ENCODE assay signal across 13 cellular contexts in the genomic region with DNA sequence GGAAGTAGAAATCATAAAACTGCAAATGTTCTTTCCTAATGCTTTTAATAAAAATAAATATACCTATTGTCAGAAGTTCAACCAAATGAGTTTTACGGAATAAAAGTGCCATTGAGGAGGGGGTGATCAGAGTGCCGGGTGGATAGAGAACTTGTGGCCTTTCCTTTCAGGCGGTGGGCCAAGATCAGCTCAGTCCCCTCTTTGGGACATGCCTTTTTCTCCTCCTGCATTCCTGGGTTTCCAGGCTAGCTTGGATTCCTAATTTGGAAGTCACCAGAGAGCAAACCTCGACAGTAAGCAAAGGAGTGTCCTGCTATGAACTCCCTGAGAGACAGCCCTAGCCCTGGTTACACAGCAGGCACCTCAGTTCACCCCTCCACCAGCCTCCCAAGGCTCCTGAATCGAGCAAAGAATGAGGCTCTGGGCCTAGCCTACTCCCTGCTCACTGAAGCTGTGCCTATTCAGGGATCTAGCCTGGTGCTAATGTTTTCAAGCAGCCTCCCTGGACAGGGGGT.
A peak's percentile ranks its signal among the peaks of the same experiment; 100 is the strongest.
DNase-seq lines count a peak whose midpoint lies in the region; ATAC-seq and TF ChIP-seq lines count a peak whose summit lies in the region.
"Had no signal": no experiment of that assay in that cellular context is flagged by ENCODE, and none has a peak within 500 bp of the region (broad histone marks: within the 10 kb centered on the region; RNA-seq: fewer than 3 reads in every experiment).

No MANE protein-coding gene starts in this region.

- peaks cover 40% of the 10 kb centered on the region for H3K27me3 Mint-ChIP-seq in activated T-cell treated with anti-CD3 and anti-CD28 coated beads, Interleukin-2, amount 50 U/mL, for 72 hours (ENCODE audit: low read depth)

- no peak for TF ChIP-seq POLR2A in sigmoid colon (IDR thresholded peaks at IDR 0.05)

- H3K27ac Mint-ChIP-seq in activated T-cell treated with anti-CD3 and anti-CD28 coated beads, Interleukin-2, amount 50 U/mL, for 72 hours: no peak overlapping the region

- peaks cover 0 to 13% (median 4%) of the 10 kb centered on the region in 11 donors for H3K9me3 ChIP-seq in heart right ventricle
- H3K9me3 ChIP-seq in sigmoid colon: no peaks in the 10 kb centered on the region

- H3K4me1 Mint-ChIP-seq in activated T-cell treated with anti-CD3 and anti-CD28 coated beads, Interleukin-2, amount 50 U/mL, for 72 hours (ENCODE audit: low read depth): peaks cover 15% of the 10 kb centered on the region

- H3K4me3 ChIP-seq in heart right ventricle: no peak overlapping the region
- H3K4me3 ChIP-seq in sigmoid colon: no peak overlapping the region

- H3K36me3 ChIP-seq in heart right ventricle (no peaks in the 10 kb centered on the region), sigmoid colon (no peaks in the 10 kb centered on the region)

- ATAC-seq in heart right ventricle (peak; percentile 35 to 72 (median 66)), GM21447 (IDR thresholded peaks at IDR 0.05; ENCODE audit: unreplicated experiment) (no peak)
- no peak for ATAC-seq in activated T-cell treated with anti-CD3 and anti-CD28 coated beads, Interleukin-2, amount 50 U/mL, for 72 hours (replicated peaks in 1 of 2)
- ATAC-seq: naive thymus-derived CD8-positive, alpha-beta T cell had no signal

- peaks cover 14 to 59% (median 44%) of the 10 kb centered on the region in 9 donors for H3K4me1 ChIP-seq in heart right ventricle
- H3K4me1 ChIP-seq in sigmoid colon: peaks cover 0 to 62% (median 45%) of the 10 kb centered on the region in 4 donors

- H3K27me3 ChIP-seq in heart right ventricle: no peaks in the 10 kb centered on the region
- no peaks in the 10 kb centered on the region for H3K27me3 ChIP-seq in sigmoid colon

- DNase-seq in GM04504 (ENCODE audit: low read depth) (peak; percentile 54), amniotic stem cell (lab: John Stamatoyannopoulos, UW) (peak; percentile 31), heart right ventricle (peak in 1 of 2 donors; percentile 38), sigmoid colon (peak; percentile 80), Ammon's horn (ENCODE audit: low spot score) (no peak), mesenteric fat pad (ENCODE audit: low spot score) (no peak)
- DNase-seq in activated T-cell treated with anti-CD3 and anti-CD28 coated beads, Interleukin-2, amount 50 U/mL, for 72 hours: no peak
- DNase-seq: activated CD8-positive, alpha-beta memory T cell treated with anti-CD3 and anti-CD28 coated beads, Interleukin-2, amount 50 U/mL, for 48 hours; central memory CD4-positive, alpha-beta T cell; naive thymus-derived CD8-positive, alpha-beta T cell; NCI-H748 treated with DMSO at 0.1 percent for 48 hours; stimulated activated CD4-positive, alpha-beta T cell treated with anti-CD3 and anti-CD28 coated beads, Interleukin-1b, Interleukin-23, amount 100 ng/mL, for 48 hours had no signal

- H3K4me3 Mint-ChIP-seq in activated T-cell treated with anti-CD3 and anti-CD28 coated beads, Interleukin-2, amount 50 U/mL, for 72 hours: no peak overlapping the region
- H3K4me3 Mint-ChIP-seq: naive thymus-derived CD8-positive, alpha-beta T cell had no signal

- peak overlapping the region in 8 of 10 donors; percentile 11 to 93 (median 87) for H3K27ac ChIP-seq in heart right ventricle
- peak overlapping the region; percentile 74 to 90 (median 86) for H3K27ac ChIP-seq in sigmoid colon

- H3K9me3 Mint-ChIP-seq in activated T-cell treated with anti-CD3 and anti-CD28 coated beads, Interleukin-2, amount 50 U/mL, for 72 hours: peaks cover 0 to 3% of the 10 kb centered on the region in 2 donors

- intact Hi-C loops in heart right ventricle (cut with DNase I): no loop called here
- intact Hi-C loops in sigmoid colon (cut with DNase I): loop anchor here (5.0 kb wide), 1 partner anchor 81 kb away; no protein-coding TSS in a partner anchor

- TF ChIP-seq CTCF in heart right ventricle (IDR thresholded peaks at IDR 0.05): no peak
- TF ChIP-seq CTCF in sigmoid colon (IDR thresholded peaks at IDR 0.05): no peak

- H3K36me3 Mint-ChIP-seq in activated T-cell treated with anti-CD3 and anti-CD28 coated beads, Interleukin-2, amount 50 U/mL, for 72 hours (ENCODE audit: insufficient read depth in 2 of 2): no peaks in the 10 kb centered on the region

- 18 to 30% methylated on average over 5 of the region's 5 CpGs for WGBS in heart right ventricle, 2 donors
- WGBS in sigmoid colon, 2 donors: 75 to 76% methylated on average over 5 of the region's 5 CpGs

- TF ChIP-seq EP300 in sigmoid colon (IDR thresholded peaks at IDR 0.05): peak in 2 of 4 donors; percentile 22 to 82

Comparison
In these comparisons a context has a peak if more than half of its experiments do, and no peak if none do; other contexts are left out.
1. DNase-seq: peak in GM04504 (single experiment), amniotic stem cell (single experiment) and sigmoid colon (single experiment); none in Ammon's horn (single experiment), mesenteric fat pad (single experiment) and activated T-cell treated with anti-CD3 and anti-CD28 coated beads, Interleukin-2, amount 50 U/mL, for 72 hours (0 of 2).
2. ATAC-seq: peak in heart right ventricle (8 of 8); none in GM21447 (single experiment) and activated T-cell treated with anti-CD3 and anti-CD28 coated beads, Interleukin-2, amount 50 U/mL, for 72 hours (0 of 2).